In genomic region chr16:2027024-2028010, GRCh38 we compare ENCODE assay signal across 2 cellular contexts.
A peak's percentile ranks its signal among the peaks of the same experiment; 100 is the strongest.
TF ChIP-seq lines count a peak whose summit lies in the region.

No MANE protein-coding gene starts in this region.

TF ChIP-seq in A549, 52 proteins besides CTCF, POLR2A, EP300 and RAD21:
- TF ChIP-seq HOXB5 (CRISPR knock-in tag; IDR thresholded peaks at IDR 0.05): no peak
- peak; percentile 67; the same call in 1 of the 2 replicates for TF ChIP-seq KDM1A (IDR thresholded peaks at IDR 0.05; ENCODE audit: low read depth)
- TF ChIP-seq MAX (IDR thresholded peaks at IDR 0.05): peak; percentile 40; the same call in 1 of the 2 replicates
- TF ChIP-seq JUN (IDR thresholded peaks at IDR 0.05): 0 out of 5 replicates have a peak, but pooled peaks of 1 of the 2 experiments have one; percentile 11
TF ChIP-seq in A549: peak in this region for 3.

TF ChIP-seq in HCT116, 20 proteins besides CTCF, POLR2A, EP300 and RAD21:
- TF ChIP-seq ZNF274 (IDR thresholded peaks at IDR 0.05; ENCODE audit: low read depth, low read length) (no peak), ZBTB33 (IDR thresholded peaks at IDR 0.05; ENCODE audit: extremely low read depth, insufficient replicate concordance, low read length) (no peak), JUND (IDR thresholded peaks at IDR 0.05) (no peak), POLR2AphosphoS5 (IDR thresholded peaks at IDR 0.05; ENCODE audit: low read depth, low read length) (0 out of 2 replicates have a peak, but pooled peaks have one; percentile 3), SIN3A (IDR thresholded peaks at IDR 0.05; ENCODE audit: low read depth) (no peak), TCF7L2 (IDR thresholded peaks at IDR 0.05; ENCODE audit: borderline replicate concordance, extremely low read depth, insufficient read depth, insufficient read length) (no peak), ZFX (IDR thresholded peaks at IDR 0.05) (peak; percentile 25; the same call in 1 of the 2 replicates), SRF (IDR thresholded peaks at IDR 0.05; ENCODE audit: low read depth) (no peak), FOSL1 (IDR thresholded peaks at IDR 0.05; ENCODE audit: low read depth) (no peak)
